Comparison of ENCODE assay signal across 8 cellular contexts in the genomic region with DNA sequence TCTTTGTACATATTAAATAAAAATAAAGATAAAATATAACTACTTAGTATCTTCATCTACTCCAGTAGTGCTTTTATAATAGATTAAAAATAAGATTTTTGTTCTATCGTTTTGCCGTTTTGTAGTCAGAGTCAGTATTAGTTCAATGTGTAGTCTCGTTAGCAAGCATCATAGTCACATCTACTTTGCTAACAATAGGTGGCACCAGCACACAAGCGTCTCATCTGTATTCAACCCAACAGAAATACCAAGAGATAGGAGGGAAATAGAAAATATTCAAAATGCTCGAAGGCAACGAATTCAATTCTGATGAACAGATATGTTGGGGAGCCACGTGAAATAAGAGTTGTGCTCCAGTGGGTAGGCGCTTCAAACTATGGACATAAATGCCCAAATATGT. TPM values are rescaled to one million over a fixed set of nuclear protein-coding genes. Genes with fewer than 3 reads are reported as not detected.
DNase-seq lines count a peak whose midpoint lies in the region; ATAC-seq and TF ChIP-seq lines count a peak whose summit lies in the region.

No MANE protein-coding gene starts in this region.

- H3K27ac Mint-ChIP-seq in CD4-positive, alpha-beta memory T cell = no peak overlapping the region
- no peak overlapping the region for H3K27ac Mint-ChIP-seq in neural crest cell (ENCODE audit: unreplicated experiment)

- H3K36me3 ChIP-seq in CD4-positive, alpha-beta memory T cell (ENCODE audit: insufficient read depth, low read length) = no peaks in the 10 kb centered on the region

- no peaks in the 10 kb centered on the region for H3K4me1 ChIP-seq in CD4-positive, alpha-beta memory T cell (ENCODE audit: insufficient read depth, low read length)

- peak in 4 of 5 donors; percentile 20 to 26 (median 25) for DNase-seq in CD4-positive, alpha-beta memory T cell
- DNase-seq in NCI-H524 treated with DMSO at 0.1 percent for 48 hours (lab: John Stamatoyannopoulos, UW) (peak; percentile 65), cerebellum (ENCODE audit: low spot score) (peak; percentile 39), neural crest cell (ENCODE audit: low read depth, low spot score) (no peak), OCI-M2 (lab: John Stamatoyannopoulos, UW; ENCODE audit: unreplicated experiment) (no peak)
- no peak for DNase-seq in stimulated activated CD4-positive, alpha-beta T cell treated with anti-CD3 and anti-CD28 coated beads, Interleukin-4, amount 100 ng/mL, for 4 hours

- H3K9me3 ChIP-seq in CD4-positive, alpha-beta memory T cell (ENCODE audit: control insufficient read depth in 1 of 2, low read length in 2 of 2) = no peaks in the 10 kb centered on the region

- H3K27me3 Mint-ChIP-seq in CD4-positive, alpha-beta memory T cell = peaks cover 2 to 5% of the 10 kb centered on the region in 2 donors
- no peaks in the 10 kb centered on the region for H3K27me3 Mint-ChIP-seq in neural crest cell (ENCODE audit: low read depth)

- ATAC-seq in GM19351 (IDR thresholded peaks at IDR 0.05; ENCODE audit: unreplicated experiment) = peak; percentile 73
- ATAC-seq in GM21529 (IDR thresholded peaks at IDR 0.05; ENCODE audit: unreplicated experiment) = no peak

- no peak overlapping the region for H3K4me3 ChIP-seq in CD4-positive, alpha-beta memory T cell (ENCODE audit: low read length in 2 of 2)

- no peaks in the 10 kb centered on the region for H3K9me3 Mint-ChIP-seq in CD4-positive, alpha-beta memory T cell
- H3K9me3 Mint-ChIP-seq in neural crest cell = peaks cover 5% of the 10 kb centered on the region

- H3K4me3 Mint-ChIP-seq in CD4-positive, alpha-beta memory T cell = no peak overlapping the region
- no peak overlapping the region for H3K4me3 Mint-ChIP-seq in neural crest cell

- H3K27me3 ChIP-seq in CD4-positive, alpha-beta memory T cell (ENCODE audit: insufficient read depth, low read length) = no peaks in the 10 kb centered on the region

- H3K4me1 Mint-ChIP-seq in CD4-positive, alpha-beta memory T cell = peaks cover 0 to 2% (median under 1%) of the 10 kb centered on the region in 4 donors
- H3K4me1 Mint-ChIP-seq in neural crest cell = peaks cover 8% of the 10 kb centered on the region

- peak; percentile 58 for TF ChIP-seq CTCF in neural crest cell (conservative IDR thresholded peaks at IDR 0.05)

- POLR2A ChIA-PET in CD4-positive, alpha-beta memory T cell (lab: Charles Lee; ENCODE audit: partially characterized antibody) = no interaction called here

- intact Hi-C loops in CD4-positive, alpha-beta memory T cell (cut with micrococcal nuclease) = loop anchor here (1.0 kb wide), 1 partner anchor 653 kb away; no protein-coding TSS in a partner anchor

- H3K36me3 Mint-ChIP-seq in CD4-positive, alpha-beta memory T cell = no peaks in the 10 kb centered on the region
- peaks cover 10% of the 10 kb centered on the region for H3K36me3 Mint-ChIP-seq in neural crest cell (ENCODE audit: low read depth)

- CTCF ChIA-PET in CD4-positive, alpha-beta memory T cell (lab: Charles Lee; ENCODE audit: partially characterized antibody) = interaction anchor here (0.7 to 1.7 kb wide), 7 partner anchors 10 to 1395 kb away, joined by 3 to 9 read pairs (median 3); no protein-coding TSS in a partner anchor

- H3K27ac ChIP-seq in CD4-positive, alpha-beta memory T cell (ENCODE audit: low read depth, low read length) = no peak overlapping the region

RNA-seq across cellular contexts. Expression of a gene that starts 21.4 kb away (rescaled TPM):
- 10 to 100 TPM; 46.0 to 50.3 TPM for total RNA-seq in CD4-positive, alpha-beta memory T cell
- 10 to 100 TPM; 39.8 to 56.6 TPM for polyA plus RNA-seq in CD4-positive, alpha-beta memory T cell
- total RNA-seq in cerebellum (67.5 TPM), neural crest cell (34.1 and 34.4 TPM in 2 replicates)

RNA-seq across cellular contexts. Expression of a gene that starts 45.5 kb away (rescaled TPM):
- 1 to 10 TPM; 6.5 to 7.3 TPM for total RNA-seq in CD4-positive, alpha-beta memory T cell
- 1 to 10 TPM; 2.1 to 2.5 TPM for polyA plus RNA-seq in CD4-positive, alpha-beta memory T cell
- total RNA-seq in cerebellum (21.1 TPM), neural crest cell (3.7 and 5.0 TPM in 2 replicates)

Comparison
In these comparisons a context has a peak if more than half of its experiments do, and no peak if none do; other contexts are left out.
1. DNase-seq: peak in CD4-positive, alpha-beta memory T cell (4 of 5), NCI-H524 treated with DMSO at 0.1 percent for 48 hours (single experiment) and cerebellum (single experiment); none in neural crest cell (single experiment), OCI-M2 (single experiment) and stimulated activated CD4-positive, alpha-beta T cell treated with anti-CD3 and anti-CD28 coated beads, Interleukin-4, amount 100 ng/mL, for 4 hours (0 of 2).